In genomic region chr6:69096681-69097080, GRCh38 we compare ENCODE assay signal across 24 cellular contexts.
"Had no signal": no experiment of that assay in that cellular context is flagged by ENCODE, and none has a peak within 500 bp of the region (broad histone marks: within the 10 kb centered on the region; RNA-seq: fewer than 3 reads in every experiment).

No MANE protein-coding gene starts in this region.

- FAIRE-seq: frontal cortex had no signal

- DNase-seq: activated B cell treated with CpG ODN at 0.5 μM for 24 hours; activated CD4-positive, alpha-beta memory T cell treated with anti-CD3 and anti-CD28 coated beads, Interleukin-2, amount 10 ng/mL, durations not matched to agents 7 days and 5 days; activated CD4-positive, alpha-beta T cell treated with anti-CD3 and anti-CD28 coated beads for 4 hours; activated CD8-positive, alpha-beta memory T cell treated with anti-CD3 and anti-CD28 coated beads, Interleukin-2, amount 10 ng/mL, durations not matched to agents 7 days and 5 days; activated naive CD4-positive, alpha-beta T cell treated with Interleukin-2 at 50 U/mL for 16 hours; activated naive CD8-positive, alpha-beta T cell treated with anti-CD3 and anti-CD28 coated beads, Interleukin-2, amount 10 ng/mL, durations not matched to agents 7 days and 5 days; amygdala; brain microvascular endothelial cell; effector CD4-positive, alpha-beta T cell; heart left ventricle; immature natural killer cell; left colon; lower lobe of right lung; nucleus accumbens; posterior cingulate gyrus; right cardiac atrium; stimulated activated naive CD8-positive, alpha-beta T cell treated with anti-CD3 and anti-CD28 coated beads, Interleukin-15, Interleukin-2, amounts not matched to agents 100 U/mL and 50 U/mL, for 24 hours; T-cell; uterus had no signal

- H3K27ac ChIP-seq: brain microvascular endothelial cell, heart left ventricle, lower lobe of right lung, skin epidermis, tibial nerve, uterus had no signal

- H3K36me3 Mint-ChIP-seq: activated CD8-positive, alpha-beta memory T cell treated with anti-CD3 and anti-CD28 coated beads, Interleukin-2, amount 10 ng/mL, durations not matched to agents 7 days and 5 days; activated naive CD8-positive, alpha-beta T cell treated with anti-CD3 and anti-CD28 coated beads, Interleukin-2, amount 10 ng/mL, durations not matched to agents 7 days and 5 days; immature natural killer cell; mesothelial cell of epicardium; T-cell had no signal

- H3K4me1 ChIP-seq: heart left ventricle, lower lobe of right lung, tibial nerve, uterus had no signal

- H3K4me1 Mint-ChIP-seq: activated B cell treated with CpG ODN at 0.5 μM for 24 hours; activated CD4-positive, alpha-beta memory T cell treated with anti-CD3 and anti-CD28 coated beads, Interleukin-2, amount 10 ng/mL, durations not matched to agents 7 days and 5 days; activated CD8-positive, alpha-beta memory T cell treated with anti-CD3 and anti-CD28 coated beads, Interleukin-2, amount 10 ng/mL, durations not matched to agents 7 days and 5 days; activated naive CD8-positive, alpha-beta T cell treated with anti-CD3 and anti-CD28 coated beads, Interleukin-2, amount 10 ng/mL, durations not matched to agents 7 days and 5 days; immature natural killer cell; nephron; T-cell had no signal

- H3K27ac Mint-ChIP-seq: activated B cell treated with CpG ODN at 0.5 μM for 24 hours; activated CD4-positive, alpha-beta memory T cell treated with anti-CD3 and anti-CD28 coated beads, Interleukin-2, amount 10 ng/mL, durations not matched to agents 7 days and 5 days; activated CD8-positive, alpha-beta memory T cell treated with anti-CD3 and anti-CD28 coated beads, Interleukin-2, amount 10 ng/mL, durations not matched to agents 7 days and 5 days; activated naive CD8-positive, alpha-beta T cell treated with anti-CD3 and anti-CD28 coated beads, Interleukin-2, amount 10 ng/mL, durations not matched to agents 7 days and 5 days; immature natural killer cell; mesothelial cell of epicardium; nephron; T-cell had no signal

- ATAC-seq: activated CD8-positive, alpha-beta memory T cell treated with anti-CD3 and anti-CD28 coated beads, Interleukin-2, amount 10 ng/mL, durations not matched to agents 7 days and 5 days; heart left ventricle; left colon; lower lobe of right lung; right cardiac atrium; stimulated activated naive CD8-positive, alpha-beta T cell treated with anti-CD3 and anti-CD28 coated beads, Interleukin-15, Interleukin-2, amounts not matched to agents 100 U/mL and 50 U/mL, for 24 hours; T-cell had no signal

- H3K9me3 Mint-ChIP-seq: activated B cell treated with CpG ODN at 0.5 μM for 24 hours; activated CD4-positive, alpha-beta memory T cell treated with anti-CD3 and anti-CD28 coated beads, Interleukin-2, amount 10 ng/mL, durations not matched to agents 7 days and 5 days; activated naive CD8-positive, alpha-beta T cell treated with anti-CD3 and anti-CD28 coated beads, Interleukin-2, amount 10 ng/mL, durations not matched to agents 7 days and 5 days; mesothelial cell of epicardium; nephron had no signal

- H3K9me3 ChIP-seq: heart left ventricle, lower lobe of right lung, tibial nerve, uterus had no signal

- H3K36me3 ChIP-seq: brain microvascular endothelial cell, heart left ventricle, lower lobe of right lung, tibial nerve, uterus had no signal

- H3K4me3 Mint-ChIP-seq: activated B cell treated with CpG ODN at 0.5 μM for 24 hours; activated CD4-positive, alpha-beta memory T cell treated with anti-CD3 and anti-CD28 coated beads, Interleukin-2, amount 10 ng/mL, durations not matched to agents 7 days and 5 days; activated CD8-positive, alpha-beta memory T cell treated with anti-CD3 and anti-CD28 coated beads, Interleukin-2, amount 10 ng/mL, durations not matched to agents 7 days and 5 days; activated naive CD8-positive, alpha-beta T cell treated with anti-CD3 and anti-CD28 coated beads, Interleukin-2, amount 10 ng/mL, durations not matched to agents 7 days and 5 days; immature natural killer cell; mesothelial cell of epicardium; nephron; T-cell had no signal

- H3K27me3 ChIP-seq: brain microvascular endothelial cell, heart left ventricle, tibial nerve, uterus had no signal

- H3K27me3 Mint-ChIP-seq: activated B cell treated with CpG ODN at 0.5 μM for 24 hours; activated CD4-positive, alpha-beta memory T cell treated with anti-CD3 and anti-CD28 coated beads, Interleukin-2, amount 10 ng/mL, durations not matched to agents 7 days and 5 days; activated CD8-positive, alpha-beta memory T cell treated with anti-CD3 and anti-CD28 coated beads, Interleukin-2, amount 10 ng/mL, durations not matched to agents 7 days and 5 days; activated naive CD8-positive, alpha-beta T cell treated with anti-CD3 and anti-CD28 coated beads, Interleukin-2, amount 10 ng/mL, durations not matched to agents 7 days and 5 days; T-cell had no signal

- H3K4me3 ChIP-seq: heart left ventricle, lower lobe of right lung, skin epidermis, tibial nerve, uterus had no signal
